ENCODE assay signal across 1 cellular context in the genomic region with DNA sequence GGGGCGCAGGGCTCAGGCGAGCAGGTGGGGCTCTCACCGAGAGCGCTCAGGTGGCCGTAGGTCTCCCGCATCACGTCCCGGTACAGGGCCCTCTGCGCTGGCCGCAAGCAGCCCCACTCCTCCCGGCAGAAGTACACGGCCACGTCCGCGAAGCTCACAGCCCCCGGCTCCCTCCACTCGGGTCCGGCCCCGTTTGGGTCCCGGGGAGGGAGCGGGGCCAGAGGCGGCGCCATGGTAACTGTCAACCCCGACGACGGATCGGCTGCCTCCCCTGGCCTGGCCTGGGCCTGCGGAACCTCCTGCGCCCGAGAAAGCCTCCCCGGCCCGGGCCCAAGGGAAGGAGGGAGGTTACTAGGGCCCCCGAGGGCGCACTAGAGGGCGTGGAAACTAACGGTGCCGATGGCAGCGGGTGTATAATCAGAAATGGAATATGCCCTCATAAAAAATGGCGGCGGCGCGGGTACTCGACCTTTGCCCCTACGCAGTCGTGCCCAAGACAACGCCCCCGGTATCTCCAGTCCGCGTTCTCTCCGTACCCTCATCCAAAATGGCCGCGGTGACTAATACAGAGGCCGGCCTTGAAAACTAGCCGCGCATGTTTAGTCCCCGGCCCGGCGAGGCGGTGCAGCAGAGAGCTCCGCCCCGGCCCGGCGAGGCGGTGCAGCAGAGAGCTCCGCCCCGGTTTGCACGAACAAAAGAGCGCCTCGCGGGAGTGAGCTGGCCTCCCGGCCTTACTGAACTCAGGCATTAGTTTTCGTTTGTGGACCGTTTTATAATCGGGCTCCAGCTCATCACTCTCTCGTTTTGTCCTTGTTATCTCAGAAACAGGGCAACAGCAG.
TF ChIP-seq lines count a peak whose summit lies in the region.

A gene (minus strand): TSS at position 425 of the 839 bp plus-strand sequence. CDS start 192 bp downstream, at position 233.

TF ChIP-seq in GM12878, 131 proteins besides CTCF, POLR2A, EP300 and RAD21 (continued from another document and continues in another):
- TF ChIP-seq, protein P1, sequence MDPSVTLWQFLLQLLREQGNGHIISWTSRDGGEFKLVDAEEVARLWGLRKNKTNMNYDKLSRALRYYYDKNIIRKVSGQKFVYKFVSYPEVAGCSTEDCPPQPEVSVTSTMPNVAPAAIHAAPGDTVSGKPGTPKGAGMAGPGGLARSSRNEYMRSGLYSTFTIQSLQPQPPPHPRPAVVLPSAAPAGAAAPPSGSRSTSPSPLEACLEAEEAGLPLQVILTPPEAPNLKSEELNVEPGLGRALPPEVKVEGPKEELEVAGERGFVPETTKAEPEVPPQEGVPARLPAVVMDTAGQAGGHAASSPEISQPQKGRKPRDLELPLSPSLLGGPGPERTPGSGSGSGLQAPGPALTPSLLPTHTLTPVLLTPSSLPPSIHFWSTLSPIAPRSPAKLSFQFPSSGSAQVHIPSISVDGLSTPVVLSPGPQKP (IDR thresholded peaks at IDR 0.05; ENCODE audit: low read depth, low read length): 0 out of 2 replicates have a peak, but pooled peaks have one; percentile 47
- peak; percentile 83 for TF ChIP-seq CREB1 (IDR thresholded peaks at IDR 0.05; ENCODE audit: low read depth)
- TF ChIP-seq, protein P2, sequence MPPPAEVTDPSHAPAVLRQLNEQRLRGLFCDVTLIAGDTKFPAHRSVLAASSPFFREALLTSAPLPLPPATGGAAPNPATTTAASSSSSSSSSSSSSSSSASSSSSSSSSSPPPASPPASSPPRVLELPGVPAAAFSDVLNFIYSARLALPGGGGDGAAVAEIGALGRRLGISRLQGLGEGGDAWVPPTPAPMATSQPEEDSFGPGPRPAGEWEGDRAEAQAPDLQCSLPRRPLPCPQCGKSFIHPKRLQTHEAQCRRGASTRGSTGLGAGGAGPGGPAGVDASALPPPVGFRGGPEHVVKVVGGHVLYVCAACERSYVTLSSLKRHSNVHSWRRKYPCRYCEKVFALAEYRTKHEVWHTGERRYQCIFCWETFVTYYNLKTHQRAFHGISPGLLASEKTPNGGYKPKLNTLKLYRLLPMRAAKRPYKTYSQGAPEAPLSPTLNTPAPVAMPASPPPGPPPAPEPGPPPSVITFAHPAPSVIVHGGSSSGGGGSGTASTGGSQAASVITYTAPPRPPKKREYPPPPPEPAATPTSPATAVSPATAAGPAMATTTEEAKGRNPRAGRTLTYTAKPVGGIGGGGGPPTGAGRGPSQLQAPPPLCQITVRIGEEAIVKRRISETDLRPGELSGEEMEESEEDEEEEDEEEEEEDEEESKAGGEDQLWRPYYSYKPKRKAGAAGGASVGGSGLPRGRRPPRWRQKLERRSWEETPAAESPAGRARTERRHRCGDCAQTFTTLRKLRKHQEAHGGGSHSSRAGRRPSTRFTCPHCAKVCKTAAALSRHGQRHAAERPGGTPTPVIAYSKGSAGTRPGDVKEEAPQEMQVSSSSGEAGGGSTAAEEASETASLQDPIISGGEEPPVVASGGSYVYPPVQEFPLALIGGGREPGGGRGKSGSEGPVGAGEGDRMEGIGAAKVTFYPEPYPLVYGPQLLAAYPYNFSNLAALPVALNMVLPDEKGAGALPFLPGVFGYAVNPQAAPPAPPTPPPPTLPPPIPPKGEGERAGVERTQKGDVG (CRISPR knock-in tag; IDR thresholded peaks at IDR 0.05): no peak
- TF ChIP-seq EZH2 (IDR thresholded peaks at IDR 0.05; ENCODE audit: borderline replicate concordance, control insufficient read depth, low read depth, low read length): no peak
- 0 out of 2 replicates have a peak, but pooled peaks have one; percentile 67 for TF ChIP-seq ZNF207 (IDR thresholded peaks at IDR 0.05; ENCODE audit: borderline replicate concordance)
- TF ChIP-seq, protein P3, sequence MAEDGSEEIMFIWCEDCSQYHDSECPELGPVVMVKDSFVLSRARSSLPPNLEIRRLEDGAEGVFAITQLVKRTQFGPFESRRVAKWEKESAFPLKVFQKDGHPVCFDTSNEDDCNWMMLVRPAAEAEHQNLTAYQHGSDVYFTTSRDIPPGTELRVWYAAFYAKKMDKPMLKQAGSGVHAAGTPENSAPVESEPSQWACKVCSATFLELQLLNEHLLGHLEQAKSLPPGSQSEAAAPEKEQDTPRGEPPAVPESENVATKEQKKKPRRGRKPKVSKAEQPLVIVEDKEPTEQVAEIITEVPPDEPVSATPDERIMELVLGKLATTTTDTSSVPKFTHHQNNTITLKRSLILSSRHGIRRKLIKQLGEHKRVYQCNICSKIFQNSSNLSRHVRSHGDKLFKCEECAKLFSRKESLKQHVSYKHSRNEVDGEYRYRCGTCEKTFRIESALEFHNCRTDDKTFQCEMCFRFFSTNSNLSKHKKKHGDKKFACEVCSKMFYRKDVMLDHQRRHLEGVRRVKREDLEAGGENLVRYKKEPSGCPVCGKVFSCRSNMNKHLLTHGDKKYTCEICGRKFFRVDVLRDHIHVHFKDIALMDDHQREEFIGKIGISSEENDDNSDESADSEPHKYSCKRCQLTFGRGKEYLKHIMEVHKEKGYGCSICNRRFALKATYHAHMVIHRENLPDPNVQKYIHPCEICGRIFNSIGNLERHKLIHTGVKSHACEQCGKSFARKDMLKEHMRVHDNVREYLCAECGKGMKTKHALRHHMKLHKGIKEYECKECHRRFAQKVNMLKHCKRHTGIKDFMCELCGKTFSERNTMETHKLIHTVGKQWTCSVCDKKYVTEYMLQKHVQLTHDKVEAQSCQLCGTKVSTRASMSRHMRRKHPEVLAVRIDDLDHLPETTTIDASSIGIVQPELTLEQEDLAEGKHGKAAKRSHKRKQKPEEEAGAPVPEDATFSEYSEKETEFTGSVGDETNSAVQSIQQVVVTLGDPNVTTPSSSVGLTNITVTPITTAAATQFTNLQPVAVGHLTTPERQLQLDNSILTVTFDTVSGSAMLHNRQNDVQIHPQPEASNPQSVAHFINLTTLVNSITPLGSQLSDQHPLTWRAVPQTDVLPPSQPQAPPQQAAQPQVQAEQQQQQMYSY (CRISPR knock-in tag; IDR thresholded peaks at IDR 0.05): no peak
- TF ChIP-seq FOXM1 (IDR thresholded peaks at IDR 0.05; ENCODE audit: low read depth, low read length): no peak
- no peak for TF ChIP-seq FOS (IDR thresholded peaks at IDR 0.05; ENCODE audit: borderline replicate concordance, extremely low read depth, insufficient read length)
- no peak; the same call in 1 of the 2 replicates for TF ChIP-seq STAT1 (conservative IDR thresholded peaks at IDR 0.05)
- TF ChIP-seq IKZF2 (IDR thresholded peaks at IDR 0.05): no peak
- TF ChIP-seq, protein P4, sequence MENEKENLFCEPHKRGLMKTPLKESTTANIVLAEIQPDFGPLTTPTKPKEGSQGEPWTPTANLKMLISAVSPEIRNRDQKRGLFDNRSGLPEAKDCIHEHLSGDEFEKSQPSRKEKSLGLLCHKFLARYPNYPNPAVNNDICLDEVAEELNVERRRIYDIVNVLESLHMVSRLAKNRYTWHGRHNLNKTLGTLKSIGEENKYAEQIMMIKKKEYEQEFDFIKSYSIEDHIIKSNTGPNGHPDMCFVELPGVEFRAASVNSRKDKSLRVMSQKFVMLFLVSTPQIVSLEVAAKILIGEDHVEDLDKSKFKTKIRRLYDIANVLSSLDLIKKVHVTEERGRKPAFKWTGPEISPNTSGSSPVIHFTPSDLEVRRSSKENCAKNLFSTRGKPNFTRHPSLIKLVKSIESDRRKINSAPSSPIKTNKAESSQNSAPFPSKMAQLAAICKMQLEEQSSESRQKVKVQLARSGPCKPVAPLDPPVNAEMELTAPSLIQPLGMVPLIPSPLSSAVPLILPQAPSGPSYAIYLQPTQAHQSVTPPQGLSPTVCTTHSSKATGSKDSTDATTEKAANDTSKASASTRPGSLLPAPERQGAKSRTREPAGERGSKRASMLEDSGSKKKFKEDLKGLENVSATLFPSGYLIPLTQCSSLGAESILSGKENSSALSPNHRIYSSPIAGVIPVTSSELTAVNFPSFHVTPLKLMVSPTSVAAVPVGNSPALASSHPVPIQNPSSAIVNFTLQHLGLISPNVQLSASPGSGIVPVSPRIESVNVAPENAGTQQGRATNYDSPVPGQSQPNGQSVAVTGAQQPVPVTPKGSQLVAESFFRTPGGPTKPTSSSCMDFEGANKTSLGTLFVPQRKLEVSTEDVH (IDR thresholded peaks at IDR 0.05; ENCODE audit: low read depth, partially characterized antibody): no peak
- no peak for TF ChIP-seq RAD51 (IDR thresholded peaks at IDR 0.05)
- peak; percentile 93 for TF ChIP-seq MTA2 (IDR thresholded peaks at IDR 0.05; ENCODE audit: low read depth)
- no peak for TF ChIP-seq TCF12 (IDR thresholded peaks at IDR 0.05; ENCODE audit: low read depth, low read length)
- TF ChIP-seq JUNB (IDR thresholded peaks at IDR 0.05): peak; percentile 17; the same call in 1 of the 2 replicates
- no peak for TF ChIP-seq WRNIP1 (IDR thresholded peaks at IDR 0.05; ENCODE audit: borderline replicate concordance, low read depth, low read length)
- peak; percentile 99 for TF ChIP-seq YY1 (IDR thresholded peaks at IDR 0.05; ENCODE audit: low read depth, low read length)
- TF ChIP-seq STAT3 (IDR thresholded peaks at IDR 0.05; ENCODE audit: low read depth, low read length): no peak
- TF ChIP-seq, protein P5, sequence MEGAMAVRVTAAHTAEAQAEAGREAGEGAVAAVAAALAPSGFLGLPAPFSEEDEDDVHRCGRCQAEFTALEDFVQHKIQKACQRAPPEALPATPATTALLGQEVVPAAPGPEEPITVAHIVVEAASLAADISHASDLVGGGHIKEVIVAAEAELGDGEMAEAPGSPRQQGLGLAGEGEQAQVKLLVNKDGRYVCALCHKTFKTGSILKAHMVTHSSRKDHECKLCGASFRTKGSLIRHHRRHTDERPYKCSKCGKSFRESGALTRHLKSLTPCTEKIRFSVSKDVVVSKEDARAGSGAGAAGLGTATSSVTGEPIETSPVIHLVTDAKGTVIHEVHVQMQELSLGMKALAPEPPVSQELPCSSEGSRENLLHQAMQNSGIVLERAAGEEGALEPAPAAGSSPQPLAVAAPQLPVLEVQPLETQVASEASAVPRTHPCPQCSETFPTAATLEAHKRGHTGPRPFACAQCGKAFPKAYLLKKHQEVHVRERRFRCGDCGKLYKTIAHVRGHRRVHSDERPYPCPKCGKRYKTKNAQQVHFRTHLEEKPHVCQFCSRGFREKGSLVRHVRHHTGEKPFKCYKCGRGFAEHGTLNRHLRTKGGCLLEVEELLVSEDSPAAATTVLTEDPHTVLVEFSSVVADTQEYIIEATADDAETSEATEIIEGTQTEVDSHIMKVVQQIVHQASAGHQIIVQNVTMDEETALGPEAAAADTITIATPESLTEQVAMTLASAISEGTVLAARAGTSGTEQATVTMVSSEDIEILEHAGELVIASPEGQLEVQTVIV (IDR thresholded peaks at IDR 0.05; ENCODE audit: borderline replicate concordance, partially characterized antibody): no peak
- TF ChIP-seq, protein P6, sequence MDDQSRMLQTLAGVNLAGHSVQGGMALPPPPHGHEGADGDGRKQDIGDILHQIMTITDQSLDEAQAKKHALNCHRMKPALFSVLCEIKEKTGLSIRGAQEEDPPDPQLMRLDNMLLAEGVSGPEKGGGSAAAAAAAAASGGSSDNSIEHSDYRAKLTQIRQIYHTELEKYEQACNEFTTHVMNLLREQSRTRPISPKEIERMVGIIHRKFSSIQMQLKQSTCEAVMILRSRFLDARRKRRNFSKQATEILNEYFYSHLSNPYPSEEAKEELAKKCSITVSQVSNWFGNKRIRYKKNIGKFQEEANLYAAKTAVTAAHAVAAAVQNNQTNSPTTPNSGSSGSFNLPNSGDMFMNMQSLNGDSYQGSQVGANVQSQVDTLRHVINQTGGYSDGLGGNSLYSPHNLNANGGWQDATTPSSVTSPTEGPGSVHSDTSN (IDR thresholded peaks at IDR 0.05; ENCODE audit: insufficient replicate concordance, low read depth, low read length): no peak
- TF ChIP-seq BRCA1 (IDR thresholded peaks at IDR 0.05; ENCODE audit: low read depth, low read length): peak; percentile 56; the same call in 1 of the 2 replicates
- no peak; the same call in 1 of the 2 replicates for TF ChIP-seq JUND (IDR thresholded peaks at IDR 0.05; ENCODE audit: low read depth, low read length)
- TF ChIP-seq HDAC6 (IDR thresholded peaks at IDR 0.05; ENCODE audit: unreplicated experiment): no peak
- no peak for TF ChIP-seq HDGF (IDR thresholded peaks at IDR 0.05)
- no peak for TF ChIP-seq TCF7 (IDR thresholded peaks at IDR 0.05; ENCODE audit: borderline replicate concordance)
- TF ChIP-seq SREBF2 (IDR thresholded peaks at IDR 0.05; ENCODE audit: low read length): no peak
- no peak for TF ChIP-seq RFX5 (IDR thresholded peaks at IDR 0.05; ENCODE audit: low read depth, low read length)
- no peak for TF ChIP-seq CHD4 (IDR thresholded peaks at IDR 0.05)
- TF ChIP-seq BCL11A (IDR thresholded peaks at IDR 0.05; ENCODE audit: low read depth, low read length): no peak
- no peak for TF ChIP-seq ZNF384 (IDR thresholded peaks at IDR 0.05; ENCODE audit: borderline replicate concordance, low read depth, low read length)
- TF ChIP-seq HDAC2 (IDR thresholded peaks at IDR 0.05): no peak
- TF ChIP-seq, protein P7, sequence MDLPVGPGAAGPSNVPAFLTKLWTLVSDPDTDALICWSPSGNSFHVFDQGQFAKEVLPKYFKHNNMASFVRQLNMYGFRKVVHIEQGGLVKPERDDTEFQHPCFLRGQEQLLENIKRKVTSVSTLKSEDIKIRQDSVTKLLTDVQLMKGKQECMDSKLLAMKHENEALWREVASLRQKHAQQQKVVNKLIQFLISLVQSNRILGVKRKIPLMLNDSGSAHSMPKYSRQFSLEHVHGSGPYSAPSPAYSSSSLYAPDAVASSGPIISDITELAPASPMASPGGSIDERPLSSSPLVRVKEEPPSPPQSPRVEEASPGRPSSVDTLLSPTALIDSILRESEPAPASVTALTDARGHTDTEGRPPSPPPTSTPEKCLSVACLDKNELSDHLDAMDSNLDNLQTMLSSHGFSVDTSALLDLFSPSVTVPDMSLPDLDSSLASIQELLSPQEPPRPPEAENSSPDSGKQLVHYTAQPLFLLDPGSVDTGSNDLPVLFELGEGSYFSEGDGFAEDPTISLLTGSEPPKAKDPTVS (IDR thresholded peaks at IDR 0.05; ENCODE audit: low read depth, low read length): no peak
- TF ChIP-seq BMI1 (IDR thresholded peaks at IDR 0.05; ENCODE audit: borderline replicate concordance): no peak
- TF ChIP-seq, protein P8, sequence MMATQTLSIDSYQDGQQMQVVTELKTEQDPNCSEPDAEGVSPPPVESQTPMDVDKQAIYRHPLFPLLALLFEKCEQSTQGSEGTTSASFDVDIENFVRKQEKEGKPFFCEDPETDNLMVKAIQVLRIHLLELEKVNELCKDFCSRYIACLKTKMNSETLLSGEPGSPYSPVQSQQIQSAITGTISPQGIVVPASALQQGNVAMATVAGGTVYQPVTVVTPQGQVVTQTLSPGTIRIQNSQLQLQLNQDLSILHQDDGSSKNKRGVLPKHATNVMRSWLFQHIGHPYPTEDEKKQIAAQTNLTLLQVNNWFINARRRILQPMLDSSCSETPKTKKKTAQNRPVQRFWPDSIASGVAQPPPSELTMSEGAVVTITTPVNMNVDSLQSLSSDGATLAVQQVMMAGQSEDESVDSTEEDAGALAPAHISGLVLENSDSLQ (IDR thresholded peaks at IDR 0.05): no peak; the same call in none of the 2 replicates
- no peak for TF ChIP-seq MYB (IDR thresholded peaks at IDR 0.05; ENCODE audit: borderline replicate concordance, low read depth, low read length)
